Comparison of ENCODE assay signal across 8 cellular contexts in the genomic region with DNA sequence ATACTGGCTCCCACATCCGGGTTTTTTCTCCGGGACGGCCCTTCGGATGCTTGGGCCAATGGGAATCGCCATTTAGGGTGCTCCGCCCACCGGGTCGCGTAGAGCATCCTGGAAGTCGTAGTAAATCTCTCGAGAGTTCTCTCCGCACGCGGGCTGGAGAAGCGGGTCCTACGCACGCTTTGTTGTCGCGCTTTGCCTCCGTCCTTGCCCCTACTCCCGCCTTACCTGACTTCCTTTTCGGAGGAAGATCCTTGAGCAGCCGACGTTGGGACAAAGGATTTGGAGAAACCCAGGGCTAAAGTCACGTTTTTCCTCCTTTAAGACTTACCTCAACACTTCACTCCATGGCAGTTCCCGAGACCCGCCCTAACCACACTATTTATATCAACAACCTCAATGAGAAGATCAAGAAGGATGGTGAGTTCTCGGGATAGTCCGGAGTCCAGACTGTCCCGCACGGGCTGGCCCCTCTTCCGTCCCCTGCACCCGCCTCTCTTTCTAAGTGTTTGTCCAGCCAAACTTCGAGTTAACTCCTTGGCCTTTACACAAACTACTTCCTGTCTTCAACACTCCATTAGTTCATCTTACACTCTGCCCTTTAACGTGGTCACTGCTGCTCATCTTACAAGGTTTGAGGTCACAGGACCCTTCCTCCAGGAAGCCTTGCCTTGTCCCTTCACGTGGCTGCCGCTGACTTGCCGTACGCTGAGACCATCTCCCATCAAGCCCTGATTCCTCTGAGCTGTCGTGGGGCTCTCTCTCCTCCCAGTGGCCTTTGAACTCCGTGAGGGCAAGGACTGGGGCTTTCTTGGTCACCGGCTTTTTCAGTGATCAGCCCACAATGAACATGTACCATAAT. TPM values are rescaled to one million over a fixed set of nuclear protein-coding genes. Genes with fewer than 3 reads are reported as not detected.
DNase-seq lines count a peak whose midpoint lies in the region; ATAC-seq and TF ChIP-seq lines count a peak whose summit lies in the region.

Gene SNRPA (plus strand): TSS at position 139 of the 859 bp plus-strand sequence. CDS start 206 bp downstream, at position 345.

- intact Hi-C loops in activated CD4-positive, alpha-beta T cell treated with anti-CD3 and anti-CD28 coated beads for 36 hours (cut with DNase I, micrococcal nuclease), result loop anchor here (1.0 to 2.0 kb wide), 12 partner anchors 26 to 646 kb away; partner anchors contain the start of genes BCKDHA (in 1 of the 2), C19orf47 (in 1 of the 2), EXOSC5 (in 1 of the 2) and NUMBL (in 1 of the 2)

- H3K9me3 Mint-ChIP-seq in activated CD4-positive, alpha-beta T cell treated with anti-CD3 and anti-CD28 coated beads for 36 hours (ENCODE audit: low read depth), result no peaks in the 10 kb centered on the region

- H3K36me3 Mint-ChIP-seq in activated CD4-positive, alpha-beta T cell treated with anti-CD3 and anti-CD28 coated beads for 36 hours (ENCODE audit: low read depth), result peaks cover 44% of the 10 kb centered on the region

- peaks cover 44% of the 10 kb centered on the region for H3K4me1 Mint-ChIP-seq in activated CD4-positive, alpha-beta T cell treated with anti-CD3 and anti-CD28 coated beads for 36 hours

- ATAC-seq in HG03439 (IDR thresholded peaks at IDR 0.05; ENCODE audit: unreplicated experiment), result peak; percentile 56
- ATAC-seq in activated CD4-positive, alpha-beta T cell treated with anti-CD3 and anti-CD28 coated beads for 36 hours, result peak; percentile 70

- DNase-seq in AG20443 (ENCODE audit: low spot score) (peak; percentile 96), NCI-H510A treated with DMSO at 0.1 percent for 48 hours (lab: John Stamatoyannopoulos, UW) (peak; percentile 96), choroid plexus epithelial cell (ENCODE audit: low read depth) (peak; percentile 99), kidney glomerular epithelial cell (lab: John Stamatoyannopoulos, UW) (peak; percentile 97)
- peak; percentile 98 for DNase-seq in activated CD4-positive, alpha-beta T cell treated with anti-CD3 and anti-CD28 coated beads for 36 hours
- peak; percentile 85 to 96 (median 92) for DNase-seq in stimulated activated CD4-positive, alpha-beta T cell treated with anti-CD3 and anti-CD28 coated beads, Interleukin-1b, Interleukin-23, amount 100 ng/mL, for 24 hours (ENCODE audit: low read depth in 4 of 4, low spot score in 1 of 4)

- H3K4me3 ChIP-seq in choroid plexus epithelial cell (ENCODE audit: low read depth, low read length), result peak within 1 kb of the TSS; percentile 90

- H3K4me3 Mint-ChIP-seq in activated CD4-positive, alpha-beta T cell treated with anti-CD3 and anti-CD28 coated beads for 36 hours, result peak within 1 kb of the TSS; percentile 81

- TF ChIP-seq CTCF in choroid plexus epithelial cell (conservative IDR thresholded peaks at IDR 0.05; ENCODE audit: low read depth, low read length), result no peak

- peak within 1 kb of the TSS; percentile 99 for H3K27ac Mint-ChIP-seq in activated CD4-positive, alpha-beta T cell treated with anti-CD3 and anti-CD28 coated beads for 36 hours

- POLR2A ChIA-PET in activated CD4-positive, alpha-beta T cell treated with anti-CD3 and anti-CD28 coated beads for 36 hours (lab: Charles Lee), result interaction anchor here (0.7 to 3.7 kb wide), 10 partner anchors 20 to 577 kb away, joined by 3 to 46 read pairs (median 4); partner anchors contain the start of genes COQ8B, EGLN2, ITPKC and RAB4B

- CTCF ChIA-PET in activated CD4-positive, alpha-beta T cell treated with anti-CD3 and anti-CD28 coated beads for 36 hours (lab: Charles Lee), result interaction anchor here (0.6 to 4.5 kb wide), 16 partner anchors 9 to 558 kb away, joined by 3 to 24 read pairs (median 4); partner anchors contain the start of genes COQ8B, EGLN2, ITPKC and RAB4B

- TF ChIP-seq POLR2A in GM19193 (IDR thresholded peaks at IDR 0.05; ENCODE audit: extremely low read depth, insufficient read depth, insufficient read length), result peak; percentile 70

- no peaks in the 10 kb centered on the region for H3K27me3 Mint-ChIP-seq in activated CD4-positive, alpha-beta T cell treated with anti-CD3 and anti-CD28 coated beads for 36 hours

RNA-seq across cellular contexts. Expression of gene SNRPA, which starts in this region (rescaled TPM):
- total RNA-seq in activated CD4-positive, alpha-beta T cell treated with anti-CD3 and anti-CD28 coated beads for 36 hours, result 100 to 1,000 TPM; 245 to 465 TPM

Comparison
In these comparisons a context has a peak if more than half of its experiments do, and no peak if none do; other contexts are left out.
1. Peak in every context shown above with its lines: DNase-seq, ATAC-seq and H3K4me3 ChIP-seq.